Comparison of ENCODE assay signal across 1 cellular context in the genomic region with DNA sequence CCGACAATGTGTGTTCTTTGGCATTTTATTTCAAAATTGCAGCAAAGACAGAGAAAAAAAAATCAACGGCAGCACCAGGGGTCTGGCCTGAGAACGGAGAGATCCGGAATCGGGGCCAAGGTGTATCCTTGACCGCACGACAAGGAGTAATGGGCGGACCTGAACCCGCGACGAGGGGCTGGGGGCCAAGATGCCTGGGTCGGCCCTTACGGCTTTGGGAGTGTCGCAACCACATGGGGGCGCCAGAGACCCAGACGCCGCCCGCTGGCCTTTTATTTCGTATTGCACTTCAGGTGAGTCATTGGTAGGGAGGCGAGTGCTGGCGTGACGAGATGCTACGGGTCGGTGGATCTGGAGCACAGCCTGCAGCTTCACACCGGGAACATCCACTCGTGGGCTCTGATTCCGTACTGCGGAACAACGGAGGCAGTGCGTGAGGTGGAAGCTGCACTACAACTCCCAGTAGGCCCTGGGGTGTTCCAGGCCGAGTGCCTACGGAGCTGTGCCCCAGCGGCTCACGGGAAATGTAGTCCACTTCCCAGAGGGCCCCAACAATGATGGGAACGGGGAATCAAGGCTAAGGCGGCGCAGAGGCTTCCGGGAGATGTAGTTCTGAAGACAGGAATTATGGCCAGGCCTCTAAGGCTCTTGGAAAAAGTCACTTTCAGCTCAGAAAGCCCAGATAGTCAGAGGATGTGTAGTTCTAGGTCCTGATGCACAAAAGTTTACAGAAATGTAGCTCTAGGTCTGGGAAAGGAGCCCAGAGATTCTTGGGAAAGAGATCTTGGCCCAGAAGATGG.
TF ChIP-seq lines count a peak whose summit lies in the region.

No MANE protein-coding gene starts in this region.

TF ChIP-seq in K562, 482 proteins besides CTCF, POLR2A, EP300 and RAD21 (continues in another document):
- TF ChIP-seq, protein P1, sequence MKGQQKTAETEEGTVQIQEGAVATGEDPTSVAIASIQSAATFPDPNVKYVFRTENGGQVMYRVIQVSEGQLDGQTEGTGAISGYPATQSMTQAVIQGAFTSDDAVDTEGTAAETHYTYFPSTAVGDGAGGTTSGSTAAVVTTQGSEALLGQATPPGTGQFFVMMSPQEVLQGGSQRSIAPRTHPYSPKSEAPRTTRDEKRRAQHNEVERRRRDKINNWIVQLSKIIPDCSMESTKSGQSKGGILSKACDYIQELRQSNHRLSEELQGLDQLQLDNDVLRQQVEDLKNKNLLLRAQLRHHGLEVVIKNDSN (CRISPR knock-in tag; IDR thresholded peaks at IDR 0.05) = peak; percentile 45
- TF ChIP-seq, protein P2, sequence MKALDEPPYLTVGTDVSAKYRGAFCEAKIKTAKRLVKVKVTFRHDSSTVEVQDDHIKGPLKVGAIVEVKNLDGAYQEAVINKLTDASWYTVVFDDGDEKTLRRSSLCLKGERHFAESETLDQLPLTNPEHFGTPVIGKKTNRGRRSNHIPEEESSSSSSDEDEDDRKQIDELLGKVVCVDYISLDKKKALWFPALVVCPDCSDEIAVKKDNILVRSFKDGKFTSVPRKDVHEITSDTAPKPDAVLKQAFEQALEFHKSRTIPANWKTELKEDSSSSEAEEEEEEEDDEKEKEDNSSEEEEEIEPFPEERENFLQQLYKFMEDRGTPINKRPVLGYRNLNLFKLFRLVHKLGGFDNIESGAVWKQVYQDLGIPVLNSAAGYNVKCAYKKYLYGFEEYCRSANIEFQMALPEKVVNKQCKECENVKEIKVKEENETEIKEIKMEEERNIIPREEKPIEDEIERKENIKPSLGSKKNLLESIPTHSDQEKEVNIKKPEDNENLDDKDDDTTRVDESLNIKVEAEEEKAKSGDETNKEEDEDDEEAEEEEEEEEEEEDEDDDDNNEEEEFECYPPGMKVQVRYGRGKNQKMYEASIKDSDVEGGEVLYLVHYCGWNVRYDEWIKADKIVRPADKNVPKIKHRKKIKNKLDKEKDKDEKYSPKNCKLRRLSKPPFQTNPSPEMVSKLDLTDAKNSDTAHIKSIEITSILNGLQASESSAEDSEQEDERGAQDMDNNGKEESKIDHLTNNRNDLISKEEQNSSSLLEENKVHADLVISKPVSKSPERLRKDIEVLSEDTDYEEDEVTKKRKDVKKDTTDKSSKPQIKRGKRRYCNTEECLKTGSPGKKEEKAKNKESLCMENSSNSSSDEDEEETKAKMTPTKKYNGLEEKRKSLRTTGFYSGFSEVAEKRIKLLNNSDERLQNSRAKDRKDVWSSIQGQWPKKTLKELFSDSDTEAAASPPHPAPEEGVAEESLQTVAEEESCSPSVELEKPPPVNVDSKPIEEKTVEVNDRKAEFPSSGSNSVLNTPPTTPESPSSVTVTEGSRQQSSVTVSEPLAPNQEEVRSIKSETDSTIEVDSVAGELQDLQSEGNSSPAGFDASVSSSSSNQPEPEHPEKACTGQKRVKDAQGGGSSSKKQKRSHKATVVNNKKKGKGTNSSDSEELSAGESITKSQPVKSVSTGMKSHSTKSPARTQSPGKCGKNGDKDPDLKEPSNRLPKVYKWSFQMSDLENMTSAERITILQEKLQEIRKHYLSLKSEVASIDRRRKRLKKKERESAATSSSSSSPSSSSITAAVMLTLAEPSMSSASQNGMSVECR (CRISPR knock-in tag; IDR thresholded peaks at IDR 0.05) = peak; percentile 90
- TF ChIP-seq FOXJ2 (tag; IDR thresholded peaks at IDR 0.05) = peak; percentile 86
- TF ChIP-seq ZNF668 (CRISPR knock-in tag; IDR thresholded peaks at IDR 0.05) = 0 out of 2 replicates have a peak, but pooled peaks have one; percentile 50
- TF ChIP-seq PHTF2 (CRISPR knock-in tag; IDR thresholded peaks at IDR 0.05) = no peak
- 0 out of 2 replicates have a peak, but pooled peaks have one; percentile 13 for TF ChIP-seq TEAD4 (IDR thresholded peaks at IDR 0.05; ENCODE audit: low read length)
- no peak for TF ChIP-seq TEAD4 (CRISPR knock-in tag; IDR thresholded peaks at IDR 0.05; ENCODE audit: borderline replicate concordance)
- TF ChIP-seq, protein P3, sequence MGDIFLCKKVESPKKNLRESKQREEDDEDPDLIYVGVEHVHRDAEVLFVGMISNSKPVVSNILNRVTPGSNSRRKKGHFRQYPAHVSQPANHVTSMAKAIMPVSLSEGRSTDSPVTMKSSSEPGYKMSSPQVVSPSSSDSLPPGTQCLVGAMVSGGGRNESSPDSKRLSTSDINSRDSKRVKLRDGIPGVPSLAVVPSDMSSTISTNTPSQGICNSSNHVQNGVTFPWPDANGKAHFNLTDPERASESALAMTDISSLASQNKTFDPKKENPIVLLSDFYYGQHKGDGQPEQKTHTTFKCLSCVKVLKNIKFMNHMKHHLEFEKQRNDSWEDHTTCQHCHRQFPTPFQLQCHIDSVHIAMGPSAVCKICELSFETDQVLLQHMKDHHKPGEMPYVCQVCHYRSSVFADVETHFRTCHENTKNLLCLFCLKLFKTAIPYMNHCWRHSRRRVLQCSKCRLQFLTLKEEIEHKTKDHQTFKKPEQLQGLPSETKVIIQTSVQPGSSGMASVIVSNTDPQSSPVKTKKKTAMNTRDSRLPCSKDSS (IDR thresholded peaks at IDR 0.05; ENCODE audit: low read depth, partially characterized antibody) = no peak
- TF ChIP-seq SMAD3 (CRISPR knock-in tag; conservative IDR thresholded peaks at IDR 0.05) = 0 out of 2 replicates have a peak, but pooled peaks have one; percentile 50
- TF ChIP-seq TCF7L2 (IDR thresholded peaks at IDR 0.05; ENCODE audit: low read depth, low read length) = no peak
- TF ChIP-seq ZNF395 (CRISPR knock-in tag; IDR thresholded peaks at IDR 0.05) = peak; percentile 98
- TF ChIP-seq DLX4 (CRISPR knock-in tag; IDR thresholded peaks at IDR 0.05) = no peak
- TF ChIP-seq, protein P4, sequence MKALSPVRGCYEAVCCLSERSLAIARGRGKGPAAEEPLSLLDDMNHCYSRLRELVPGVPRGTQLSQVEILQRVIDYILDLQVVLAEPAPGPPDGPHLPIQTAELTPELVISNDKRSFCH (CRISPR knock-in tag; IDR thresholded peaks at IDR 0.05) = no peak
- TF ChIP-seq, protein P4 (tag; IDR thresholded peaks at IDR 0.05) = peak; percentile 92
- TF ChIP-seq TCFL5 (CRISPR knock-in tag; conservative IDR thresholded peaks at IDR 0.05) = peak; percentile 57; the same call in 1 of the 2 replicates
- peak; percentile 75 for TF ChIP-seq ASH1L (IDR thresholded peaks at IDR 0.05; ENCODE audit: borderline replicate concordance, low read depth, partially characterized antibody)
- TF ChIP-seq DEAF1 (CRISPR knock-in tag; IDR thresholded peaks at IDR 0.05) = peak; percentile 87
- TF ChIP-seq AFF4 (CRISPR knock-in tag; IDR thresholded peaks at IDR 0.05) = peak; percentile 50; the same call in 1 of the 2 replicates
- peak; percentile 18; the same call in 1 of the 2 replicates for TF ChIP-seq BHLHE40 (IDR thresholded peaks at IDR 0.05; ENCODE audit: low read length)
- peak; percentile 68 for TF ChIP-seq ETV5 (CRISPR knock-in tag; IDR thresholded peaks at IDR 0.05; ENCODE audit: low read depth)
- TF ChIP-seq MCM5 (IDR thresholded peaks at IDR 0.05; ENCODE audit: low read depth) = no peak
- TF ChIP-seq COPS2 (conservative IDR thresholded peaks at IDR 0.05) = no peak
- 0 out of 2 replicates have a peak, but pooled peaks have one; percentile 13 for TF ChIP-seq SMARCE1 (IDR thresholded peaks at IDR 0.05)
- TF ChIP-seq PHF8 (IDR thresholded peaks at IDR 0.05; ENCODE audit: borderline replicate concordance, low read length) = peak; percentile 48; the same call in 1 of the 2 replicates
- TF ChIP-seq, protein P5, sequence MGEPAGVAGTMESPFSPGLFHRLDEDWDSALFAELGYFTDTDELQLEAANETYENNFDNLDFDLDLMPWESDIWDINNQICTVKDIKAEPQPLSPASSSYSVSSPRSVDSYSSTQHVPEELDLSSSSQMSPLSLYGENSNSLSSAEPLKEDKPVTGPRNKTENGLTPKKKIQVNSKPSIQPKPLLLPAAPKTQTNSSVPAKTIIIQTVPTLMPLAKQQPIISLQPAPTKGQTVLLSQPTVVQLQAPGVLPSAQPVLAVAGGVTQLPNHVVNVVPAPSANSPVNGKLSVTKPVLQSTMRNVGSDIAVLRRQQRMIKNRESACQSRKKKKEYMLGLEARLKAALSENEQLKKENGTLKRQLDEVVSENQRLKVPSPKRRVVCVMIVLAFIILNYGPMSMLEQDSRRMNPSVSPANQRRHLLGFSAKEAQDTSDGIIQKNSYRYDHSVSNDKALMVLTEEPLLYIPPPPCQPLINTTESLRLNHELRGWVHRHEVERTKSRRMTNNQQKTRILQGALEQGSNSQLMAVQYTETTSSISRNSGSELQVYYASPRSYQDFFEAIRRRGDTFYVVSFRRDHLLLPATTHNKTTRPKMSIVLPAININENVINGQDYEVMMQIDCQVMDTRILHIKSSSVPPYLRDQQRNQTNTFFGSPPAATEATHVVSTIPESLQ (CRISPR knock-in tag; IDR thresholded peaks at IDR 0.05) = peak; percentile 81; the same call in 1 of the 2 replicates
- TF ChIP-seq ZNF639 (CRISPR knock-in tag; conservative IDR thresholded peaks at IDR 0.05 in 1 of 2, IDR thresholded peaks at IDR 0.05 in 1 of 2) = peak in 1 of 2 experiments; percentile 90; a peak in 2 of 4 replicates
- peak; percentile 92; the same call in 1 of the 2 replicates for TF ChIP-seq ZBTB9 (CRISPR knock-in tag; IDR thresholded peaks at IDR 0.05)
- peak; percentile 99 for TF ChIP-seq ZNF766 (CRISPR knock-in tag; conservative IDR thresholded peaks at IDR 0.05)
- TF ChIP-seq NRF1 (conservative IDR thresholded peaks at IDR 0.05 in 1 of 2, IDR thresholded peaks at IDR 0.05 in 1 of 2) = peak; percentile 53 to 61
- TF ChIP-seq HDAC1 (IDR thresholded peaks at IDR 0.05) = peak in 1 of 2 experiments; percentile 72; a peak in 2 of 4 replicates
- TF ChIP-seq HNRNPK (IDR thresholded peaks at IDR 0.05; ENCODE audit: low read depth, low read length, poor library complexity, severe bottlenecking) = no peak
- peak; percentile 95 for TF ChIP-seq ARID2 (IDR thresholded peaks at IDR 0.05)
